In the genomic region with DNA sequence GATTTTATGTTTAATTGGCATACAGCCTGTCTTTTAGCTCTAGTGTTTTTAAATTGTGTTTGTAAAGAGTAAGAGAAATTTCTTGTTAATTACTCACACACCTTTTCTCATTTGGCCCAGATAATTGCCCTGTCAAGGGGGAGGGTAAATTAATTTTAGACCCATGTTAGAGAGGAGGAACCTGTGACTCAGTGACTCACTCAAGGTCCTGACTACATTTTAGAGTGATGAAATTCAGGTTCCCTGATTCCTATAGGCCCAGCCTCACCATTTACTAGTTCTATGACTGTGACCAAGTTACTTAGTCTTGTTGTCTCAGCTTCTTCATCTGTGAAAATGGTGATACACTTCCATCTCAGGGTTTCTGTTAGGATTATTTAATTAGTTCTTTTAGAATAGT, we compare ENCODE assay signal across 12 cellular contexts.
DNase-seq lines count a peak whose midpoint lies in the region; ATAC-seq and TF ChIP-seq lines count a peak whose summit lies in the region.
"Had no signal": no experiment of that assay in that cellular context is flagged by ENCODE, and none has a peak within 500 bp of the region (broad histone marks: within the 10 kb centered on the region; RNA-seq: fewer than 3 reads in every experiment).

No MANE protein-coding gene starts in this region.

- intact Hi-C loops in MCF 10A (cut with micrococcal nuclease), result no loop called here
- intact Hi-C loops in breast epithelium (cut with DNase I; ENCODE audit: low total_unique reads), result no loop called here
- intact Hi-C loops in mammary epithelial cell (cut with micrococcal nuclease), result no loop called here

- no peaks in the 10 kb centered on the region for H3K79me2 ChIP-seq in mammary epithelial cell (ENCODE audit: insufficient read depth, low read length)

- no peak for ATAC-seq in GM19452 (IDR thresholded peaks at IDR 0.05; ENCODE audit: unreplicated experiment)
- ATAC-seq in HG02798 (IDR thresholded peaks at IDR 0.05; ENCODE audit: poor library complexity, unreplicated experiment), result no peak

- H4K20me1 ChIP-seq in mammary epithelial cell (ENCODE audit: insufficient read depth, low read length), result no peaks in the 10 kb centered on the region
- H4K20me1 ChIP-seq: BLaER1 treated with 17β-estradiol and CSF1 and Interleukin-3, amounts not matched to agents 10 nM and 100 nM had no signal

- CTCF ChIA-PET in MCF 10A (lab: Yijun Ruan, JAX), result interaction anchor here (0.6 to 1.4 kb wide), 3 partner anchors 50 to 80 kb away, joined by 3 to 6 read pairs (median 4); no protein-coding TSS in a partner anchor
- CTCF ChIA-PET in mammary epithelial cell (lab: Charles Lee; ENCODE audit: low non-redundant PET), result no interaction called here

- H3K4me1 Mint-ChIP-seq in MCF 10A (ENCODE audit: insufficient read depth, unreplicated experiment), result peaks cover 17% of the 10 kb centered on the region

- H3K27ac Mint-ChIP-seq in MCF 10A (ENCODE audit: low read depth, unreplicated experiment), result peak overlapping the region; percentile 71

- BruUV-seq in MCF 10A (replicated peaks; lab: Mats Ljungman, UMichigan) (no TSS peak), mammary epithelial cell (replicated peaks; lab: Mats Ljungman, UMichigan) (no TSS peak)

- H3K9me3 Mint-ChIP-seq in MCF 10A (ENCODE audit: unreplicated experiment), result no peaks in the 10 kb centered on the region

- peaks cover 0 to 5% of the 10 kb centered on the region in 2 donors for H3K4me1 ChIP-seq in breast epithelium
- no peaks in the 10 kb centered on the region for H3K4me1 ChIP-seq in mammary epithelial cell (ENCODE audit: insufficient read depth, low read length)

- no peak overlapping the region for H3K4me2 ChIP-seq in mammary epithelial cell (ENCODE audit: insufficient read depth, low read depth, low read length)

- H3K36me3 ChIP-seq in breast epithelium (no peaks in the 10 kb centered on the region), mammary epithelial cell (ENCODE audit: insufficient read depth, low read length) (no peaks in the 10 kb centered on the region)
- H3K36me3 ChIP-seq: BLaER1 treated with 17β-estradiol and CSF1 and Interleukin-3, amounts not matched to agents 10 nM and 100 nM had no signal

- H3K4me3 Mint-ChIP-seq in MCF 10A (ENCODE audit: unreplicated experiment), result no peak overlapping the region

- dilution Hi-C loops in mammary epithelial cell (cut with HindIII; ENCODE audit: low sequenced_read_pairs), result no loop called here

- peak; percentile 42 for DNase-seq in MCF 10A (ENCODE audit: unreplicated experiment)
- no peak for DNase-seq in breast epithelium (ENCODE audit: low spot score in 2 of 2)
- peak; percentile 54 for DNase-seq in mammary epithelial cell
- peak; percentile 6 for DNase-seq in fibroblast of peridontal ligament (ENCODE audit: extremely low read depth)
- peak; percentile 51 for DNase-seq in retinal pigment epithelial cell (ENCODE audit: low read depth)
- no peak for DNase-seq in NCI-H748 (lab: John Stamatoyannopoulos, UW; ENCODE audit: unreplicated experiment)
- DNase-seq: H7, NCI-H1092 treated with DMSO at 0.1 percent for 48 hours, NCI-H1694 had no signal

- peaks cover 6% of the 10 kb centered on the region for H3K36me3 Mint-ChIP-seq in MCF 10A (ENCODE audit: insufficient read depth, unreplicated experiment)

- in situ Hi-C loops in mammary epithelial cell (cut with MboI; ENCODE audit: low sequenced_read_pairs in 2 of 2), result no loop called here

- no peak overlapping the region for H2AFZ ChIP-seq in mammary epithelial cell (ENCODE audit: low read depth, low read length)

- H3K27me3 ChIP-seq in breast epithelium (no peaks in the 10 kb centered on the region), mammary epithelial cell (ENCODE audit: insufficient read depth, low read length) (no peaks in the 10 kb centered on the region)
- H3K27me3 ChIP-seq: BLaER1 treated with 17β-estradiol and CSF1 and Interleukin-3, amounts not matched to agents 10 nM and 100 nM had no signal

- H3K9me3 ChIP-seq in breast epithelium (no peaks in the 10 kb centered on the region), mammary epithelial cell (replicated peaks; ENCODE audit: insufficient read depth, low read length) (no peaks in the 10 kb centered on the region)
- H3K9me3 ChIP-seq: BLaER1 treated with 17β-estradiol and CSF1 and Interleukin-3, amounts not matched to agents 10 nM and 100 nM had no signal

- H3K27ac ChIP-seq in breast epithelium (no peak overlapping the region), mammary epithelial cell (ENCODE audit: insufficient read depth, low read depth, low read length) (no peak overlapping the region)
- H3K27ac ChIP-seq: BLaER1 treated with 17β-estradiol and CSF1 and Interleukin-3, amounts not matched to agents 10 nM and 100 nM had no signal

- no peak overlapping the region for H3K4me3 ChIP-seq in breast epithelium
- H3K4me3 ChIP-seq in mammary epithelial cell (replicated peaks in 1 of 3; ENCODE audit: insufficient read depth in 1 of 3, low read depth in 2 of 3, low read length in 3 of 3), result no peak overlapping the region
- no peak overlapping the region for H3K4me3 ChIP-seq in retinal pigment epithelial cell (ENCODE audit: low read length)
- H3K4me3 ChIP-seq: BLaER1 treated with 17β-estradiol and CSF1 and Interleukin-3, amounts not matched to agents 10 nM and 100 nM had no signal

- TF ChIP-seq CTCF in MCF 10A (IDR thresholded peaks at IDR 0.05; ENCODE audit: unreplicated experiment), result no peak
- no peak for TF ChIP-seq CTCF in breast epithelium (IDR thresholded peaks at IDR 0.05)
- TF ChIP-seq CTCF in mammary epithelial cell (conservative IDR thresholded peaks at IDR 0.05 in 1 of 2, IDR thresholded peaks at IDR 0.05 in 1 of 2; ENCODE audit: extremely low read depth in 1 of 2, insufficient read depth in 1 of 2, low read depth in 1 of 2, low read length in 2 of 2), result no peak
- TF ChIP-seq CTCF in retinal pigment epithelial cell (conservative IDR thresholded peaks at IDR 0.05; ENCODE audit: low read depth, low read length), result no peak

- no peak for TF ChIP-seq POLR2A in breast epithelium (IDR thresholded peaks at IDR 0.05)

- no peaks in the 10 kb centered on the region for H3K27me3 Mint-ChIP-seq in MCF 10A (ENCODE audit: insufficient read depth, unreplicated experiment)

- no peak overlapping the region for H3K9ac ChIP-seq in mammary epithelial cell (ENCODE audit: insufficient read depth, low read length)
- H3K9ac ChIP-seq: BLaER1 treated with 17β-estradiol and CSF1 and Interleukin-3, amounts not matched to agents 10 nM and 100 nM had no signal

- POLR2A ChIA-PET in MCF 10A (lab: Yijun Ruan, JAX), result interaction anchor here (0.6 to 0.8 kb wide), 2 partner anchors 25 to 234 kb away, joined by 3 read pairs; no protein-coding TSS in a partner anchor

Comparison
In these comparisons a context has a peak if more than half of its experiments do, and no peak if none do; other contexts are left out.
1. DNase-seq: peak in MCF 10A (single experiment), mammary epithelial cell (single experiment), fibroblast of peridontal ligament (single experiment) and retinal pigment epithelial cell (single experiment); none in breast epithelium (0 of 2) and NCI-H748 (single experiment).